25 cellular contexts compared by ENCODE assay signal in the genomic region with DNA sequence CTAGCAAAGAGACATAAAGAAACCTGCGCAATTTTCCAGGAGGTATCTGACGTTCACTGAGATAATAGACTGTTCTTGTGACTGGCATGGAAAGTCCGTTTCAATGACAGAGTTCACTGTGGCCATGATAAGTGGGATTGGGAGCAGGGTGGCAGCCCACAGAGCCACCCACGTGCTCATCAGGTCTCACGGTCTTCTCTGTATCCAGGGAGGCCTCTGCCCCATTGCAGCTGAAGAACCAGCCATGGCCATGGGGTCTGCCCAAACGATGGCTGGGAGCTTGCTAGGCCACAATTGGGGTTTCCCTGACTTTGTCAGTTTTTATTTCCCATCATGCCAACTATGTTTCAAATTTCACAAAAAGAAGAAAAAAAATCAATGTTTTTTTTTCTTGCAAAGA.
"Had no signal": no experiment of that assay in that cellular context is flagged by ENCODE, and none has a peak within 500 bp of the region (broad histone marks: within the 10 kb centered on the region; RNA-seq: fewer than 3 reads in every experiment).

No MANE protein-coding gene starts in this region.

- H3K4me3 ChIP-seq: left lung, lower lobe of right lung, ovary, right atrium auricular region, right lobe of liver, smooth muscle cell, suprapubic skin, thoracic aorta, tibial artery, uterus had no signal

- H3K4me1 Mint-ChIP-seq: immature natural killer cell, mesothelial cell of epicardium, naive B cell, natural killer cell had no signal

- H3K27ac ChIP-seq: left lung, lower lobe of right lung, ovary, right atrium auricular region, right lobe of liver, suprapubic skin, thoracic aorta, tibial artery, uterus had no signal

- H3K27me3 Mint-ChIP-seq: stimulated activated naive CD8-positive, alpha-beta T cell treated with anti-CD3 and anti-CD28 coated beads, Interleukin-15, Interleukin-2, amounts not matched to agents 100 ng/mL and 50 ng/mL, for 24 hours had no signal

- ATAC-seq: left lung, lower lobe of right lung, natural killer cell had no signal

- H3K9me3 Mint-ChIP-seq: immature natural killer cell; natural killer cell; stimulated activated effector memory CD8-positive, alpha-beta T cell treated with anti-CD3 and anti-CD28 coated beads, Interleukin-12 subunit alpha, Interleukin-12 subunit beta, amount 100 ng/mL, for 72 hours; stimulated activated naive CD8-positive, alpha-beta T cell treated with anti-CD3 and anti-CD28 coated beads, Interleukin-15, Interleukin-2, amounts not matched to agents 100 ng/mL and 50 ng/mL, for 24 hours had no signal

- H3K36me3 ChIP-seq: left lung, lower lobe of right lung, ovary, right atrium auricular region, right lobe of liver, suprapubic skin, thoracic aorta, tibial artery, uterus had no signal

- H3K4me2 ChIP-seq: smooth muscle cell had no signal

- H3K27ac Mint-ChIP-seq: immature natural killer cell; mesothelial cell of epicardium; naive B cell; natural killer cell; progenitor cell of endocrine pancreas; stimulated activated effector memory CD8-positive, alpha-beta T cell treated with anti-CD3 and anti-CD28 coated beads, Interleukin-12 subunit alpha, Interleukin-12 subunit beta, amount 100 ng/mL, for 72 hours; stimulated activated naive CD8-positive, alpha-beta T cell treated with anti-CD3 and anti-CD28 coated beads, Interleukin-15, Interleukin-2, amounts not matched to agents 100 ng/mL and 50 ng/mL, for 24 hours had no signal

- H3K36me3 Mint-ChIP-seq: immature natural killer cell; mesothelial cell of epicardium; naive B cell; natural killer cell; stimulated activated effector memory CD8-positive, alpha-beta T cell treated with anti-CD3 and anti-CD28 coated beads, Interleukin-12 subunit alpha, Interleukin-12 subunit beta, amount 100 ng/mL, for 72 hours had no signal

- H3K4me3 Mint-ChIP-seq: immature natural killer cell; mesothelial cell of epicardium; naive B cell; natural killer cell; stimulated activated effector memory CD8-positive, alpha-beta T cell treated with anti-CD3 and anti-CD28 coated beads, Interleukin-12 subunit alpha, Interleukin-12 subunit beta, amount 100 ng/mL, for 72 hours; stimulated activated naive CD8-positive, alpha-beta T cell treated with anti-CD3 and anti-CD28 coated beads, Interleukin-15, Interleukin-2, amounts not matched to agents 100 ng/mL and 50 ng/mL, for 24 hours had no signal

- DNase-seq: hypothalamus; immature natural killer cell; left lung; lower lobe of right lung; mammary epithelial cell; mesenchymal stem cell; naive B cell; natural killer cell; ovary; right lobe of liver; stimulated activated CD4-positive, alpha-beta T cell treated with anti-CD3 and anti-CD28 coated beads, Interleukin-12 subunit alpha, Interleukin-12 subunit beta, amount 100 ng/mL, for 4 hours; stimulated activated CD4-positive, alpha-beta T cell treated with anti-CD3 and anti-CD28 coated beads, Interleukin-15, amount 100 ng/mL, for 24 hours; stimulated activated CD4-positive, alpha-beta T cell treated with anti-CD3 and anti-CD28 coated beads, Interleukin-4, amount 100 ng/mL, for 24 hours; stimulated activated naive CD4-positive, alpha-beta T cell; tibial artery; trophoblast cell; uterus had no signal

- H3K9me3 ChIP-seq: left lung, lower lobe of right lung, ovary, right atrium auricular region, right lobe of liver, suprapubic skin, thoracic aorta, uterus had no signal

- H3K27me3 ChIP-seq: left lung, ovary, right atrium auricular region, right lobe of liver, suprapubic skin, uterus had no signal

- H3K4me1 ChIP-seq: left lung, lower lobe of right lung, right atrium auricular region, right lobe of liver, suprapubic skin, tibial artery, uterus had no signal
